ENCODE assay signal across 7 cellular contexts in genomic region chr17:27439342-27439741, GRCh38.
"Had no signal": no experiment of that assay in that cellular context is flagged by ENCODE, and none has a peak within 500 bp of the region (broad histone marks: within the 10 kb centered on the region; RNA-seq: fewer than 3 reads in every experiment).

No MANE protein-coding gene starts in this region.

- H3K4me3 Mint-ChIP-seq: GM23338, H9 had no signal

- H3K36me3 Mint-ChIP-seq: IgD-negative memory B cell had no signal

- DNase-seq: H9, HCEC 1CT had no signal

- H3K4me3 ChIP-seq: GM23338 had no signal

- H3K9me3 Mint-ChIP-seq: GM23338, H9, IgD-negative memory B cell had no signal

- FAIRE-seq: H1, H54, HTR-8/SVneo had no signal

- ATAC-seq: GM23338 had no signal

- H2AFZ ChIP-seq: GM23338 had no signal

- H3K27ac Mint-ChIP-seq: GM23338, H9, IgD-negative memory B cell had no signal

- H3K4me2 ChIP-seq: GM23338 had no signal

- H3K4me1 Mint-ChIP-seq: GM23338, H9 had no signal

- H3K27me3 Mint-ChIP-seq: IgD-negative memory B cell had no signal
